ENCODE assay signal across 8 cellular contexts in the genomic region with DNA sequence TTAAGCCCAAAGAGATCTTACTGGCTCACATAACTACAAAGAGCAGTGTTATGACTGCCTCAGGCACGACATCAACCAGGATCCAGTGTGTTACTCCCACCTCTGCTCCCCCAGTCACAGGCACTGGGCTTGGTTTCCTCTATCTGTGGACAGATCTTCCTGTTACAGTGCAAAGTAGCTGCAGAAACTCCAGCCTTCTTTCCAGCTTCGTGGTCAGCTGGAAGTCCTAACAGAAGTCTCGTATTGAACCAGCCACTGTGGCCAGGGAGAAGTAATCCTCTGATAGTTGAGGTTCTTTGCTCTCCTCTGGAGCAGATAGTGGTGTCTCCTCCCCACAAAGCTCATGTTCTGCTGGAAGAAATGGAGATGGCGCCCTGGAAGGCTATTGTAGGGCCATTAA. TPM values are rescaled to one million over a fixed set of nuclear protein-coding genes. Genes with fewer than 3 reads are reported as not detected.
DNase-seq lines count a peak whose midpoint lies in the region; ATAC-seq and TF ChIP-seq lines count a peak whose summit lies in the region.
"Not testable (repeated sequence)": the region's sequence is repeated elsewhere in the genome, so short reads cannot be mapped to it uniquely, and the experiment has no call there.

No MANE protein-coding gene starts in this region.

- POLR2A ChIA-PET in RWPE1 (lab: Yijun Ruan, JAX; ENCODE audit: low non-redundant PET): not testable (repeated sequence)

- CTCF ChIA-PET in RWPE1 (lab: Yijun Ruan, JAX): not testable (repeated sequence)

- H3K4me3 Mint-ChIP-seq in activated T-cell treated with anti-CD3 and anti-CD28 coated beads, Interleukin-2, amount 50 U/mL, for 24 hours; naive B cell; stimulated activated effector memory CD8-positive, alpha-beta T cell treated with anti-CD3 and anti-CD28 coated beads, Interleukin-12 subunit alpha, Interleukin-12 subunit beta, amount 100 ng/mL, for 72 hours: not testable (repeated sequence)

- H3K27ac ChIP-seq in GM23248 (peak overlapping the region; percentile 86), RWPE1 (peak overlapping the region; percentile 24; the same call in 1 of the 2 replicates), heart right ventricle (peak overlapping the region in 9 of 10 donors; percentile 8 to 63 (median 29))

- DNase-seq in A172 (ENCODE audit: low spot score) (peak; percentile 17), GM23248 (peak; percentile 37), dermis blood vessel endothelial cell (peak; percentile 56)
- DNase-seq in RWPE1 (ENCODE audit: low spot score); activated T-cell treated with anti-CD3 and anti-CD28 coated beads, Interleukin-2, amount 50 U/mL, for 24 hours; heart right ventricle; naive B cell; stimulated activated effector memory CD8-positive, alpha-beta T cell treated with anti-CD3 and anti-CD28 coated beads, Interleukin-12 subunit alpha, Interleukin-12 subunit beta, amount 100 ng/mL, for 72 hours (ENCODE audit: low spot score in 2 of 2): not testable (repeated sequence)

- intact Hi-C loops in heart right ventricle (cut with DNase I): loop anchor here in 1 of 10 donors (10.0 kb wide), 1 partner anchor 62 kb away; no protein-coding TSS in a partner anchor

- H3K36me3 Mint-ChIP-seq in activated T-cell treated with anti-CD3 and anti-CD28 coated beads, Interleukin-2, amount 50 U/mL, for 24 hours (ENCODE audit: low read depth): peaks cover 79% of the 10 kb centered on the region
- peaks cover 19 to 20% of the 10 kb centered on the region in 2 donors for H3K36me3 Mint-ChIP-seq in naive B cell
- peaks cover 100% of the 10 kb centered on the region for H3K36me3 Mint-ChIP-seq in stimulated activated effector memory CD8-positive, alpha-beta T cell treated with anti-CD3 and anti-CD28 coated beads, Interleukin-12 subunit alpha, Interleukin-12 subunit beta, amount 100 ng/mL, for 72 hours

- peak overlapping the region; percentile 16 for H3K9ac ChIP-seq in GM23248

- not testable (repeated sequence) for H3K27me3 Mint-ChIP-seq in activated T-cell treated with anti-CD3 and anti-CD28 coated beads, Interleukin-2, amount 50 U/mL, for 24 hours; naive B cell

- H3K4me2 ChIP-seq in GM23248 (ENCODE audit: unreplicated experiment): peak overlapping the region; percentile 57

- H4K20me1 ChIP-seq in GM23248 (ENCODE audit: insufficient read depth): not testable (repeated sequence)

- 69 to 73% methylated on average over 4 of the region's 4 CpGs for WGBS in GM23248 (ENCODE audit: low coverage in 1 of 2, low lambda C conversion rate in 2 of 2, missing lambda C conversion rate in 2 of 2), 2 experiments
- 61 to 68% methylated on average over 4 of the region's 4 CpGs for WGBS in heart right ventricle, 2 donors

- not testable (repeated sequence) for H3K9me3 Mint-ChIP-seq in activated T-cell treated with anti-CD3 and anti-CD28 coated beads, Interleukin-2, amount 50 U/mL, for 24 hours; naive B cell; stimulated activated effector memory CD8-positive, alpha-beta T cell treated with anti-CD3 and anti-CD28 coated beads, Interleukin-12 subunit alpha, Interleukin-12 subunit beta, amount 100 ng/mL, for 72 hours

- TF ChIP-seq CTCF in RWPE1 (conservative IDR thresholded peaks at IDR 0.05; ENCODE audit: low read depth); heart right ventricle (IDR thresholded peaks at IDR 0.05): not testable (repeated sequence)

- not testable (repeated sequence) for H3K9me3 ChIP-seq in GM23248 (ENCODE audit: low read depth); heart right ventricle

- H3K4me1 ChIP-seq in GM23248 (ENCODE audit: insufficient read depth) (peaks cover 40% of the 10 kb centered on the region), heart right ventricle (peaks cover 2 to 43% (median 34%) of the 10 kb centered on the region in 9 donors)

- peaks cover 40% of the 10 kb centered on the region for H3K4me1 Mint-ChIP-seq in activated T-cell treated with anti-CD3 and anti-CD28 coated beads, Interleukin-2, amount 50 U/mL, for 24 hours (ENCODE audit: low read depth)
- H3K4me1 Mint-ChIP-seq in naive B cell: peaks cover under 1 to 38% (median 5%) of the 10 kb centered on the region in 3 donors
- H3K4me1 Mint-ChIP-seq in stimulated activated effector memory CD8-positive, alpha-beta T cell treated with anti-CD3 and anti-CD28 coated beads, Interleukin-12 subunit alpha, Interleukin-12 subunit beta, amount 100 ng/mL, for 72 hours: not testable (repeated sequence)

- H3K27me3 ChIP-seq in GM23248 (replicated peaks; ENCODE audit: insufficient read depth); heart right ventricle: not testable (repeated sequence)

- not testable (repeated sequence) for H3K9me2 ChIP-seq in GM23248 (ENCODE audit: insufficient read depth)

- not testable (repeated sequence) for H3K4me3 ChIP-seq in GM23248, heart right ventricle

- H2AFZ ChIP-seq in GM23248: not testable (repeated sequence)

- H3K36me3 ChIP-seq in GM23248 (ENCODE audit: low read depth) (peaks cover 27% of the 10 kb centered on the region), heart right ventricle (peaks cover 0 to 78% (median 17%) of the 10 kb centered on the region in 9 donors)

- in situ Hi-C loops in GM23248 (cut with MboI): not testable (repeated sequence)

- peak in 6 of 8 donors; percentile 21 to 45 (median 39) for ATAC-seq in heart right ventricle
- not testable (repeated sequence) for ATAC-seq in naive B cell (ENCODE audit: low read depth in 2 of 2); stimulated activated effector memory CD8-positive, alpha-beta T cell treated with anti-CD3 and anti-CD28 coated beads, Interleukin-12 subunit alpha, Interleukin-12 subunit beta, amount 100 ng/mL, for 72 hours

- peaks cover 52% of the 10 kb centered on the region for H3F3A ChIP-seq in GM23248 (ENCODE audit: insufficient read depth)

- H3K27ac Mint-ChIP-seq in activated T-cell treated with anti-CD3 and anti-CD28 coated beads, Interleukin-2, amount 50 U/mL, for 24 hours: peak overlapping the region; percentile 22
- H3K27ac Mint-ChIP-seq in naive B cell: peak overlapping the region; percentile 74 to 93 (median 86)
- peak overlapping the region; percentile 37 for H3K27ac Mint-ChIP-seq in stimulated activated effector memory CD8-positive, alpha-beta T cell treated with anti-CD3 and anti-CD28 coated beads, Interleukin-12 subunit alpha, Interleukin-12 subunit beta, amount 100 ng/mL, for 72 hours

- H3K79me2 ChIP-seq in GM23248 (ENCODE audit: insufficient read depth): peaks cover 32% of the 10 kb centered on the region

RNA-seq across cellular contexts. Expression of gene NTAN1, which starts 39.5 kb away (rescaled TPM):
- 134 and 139 TPM in 2 replicates for total RNA-seq in A172 (2014; rRNA removed; shearing (Covaris generic))
- 61.2 and 71.3 TPM in 2 replicates for total RNA-seq in GM23248 (2014; rRNA removed; shearing (Covaris generic))
- 108 and 112 TPM in 2 replicates for polyA plus RNA-seq in GM23248 (2016; fragmentation: Nextera tagmentation; extraction: Ambion mirVana)
- 205 and 235 TPM in 2 replicates for total RNA-seq in dermis blood vessel endothelial cell
- 10 to 100 TPM; 13.7 to 40.1 (median 20.9) TPM for total RNA-seq in heart right ventricle
- 10 to 100 TPM; 32.4 to 36.1 TPM for polyA plus RNA-seq in heart right ventricle
- 10 to 100 TPM; 47.2 to 77.4 (median 67.4) TPM for polyA plus RNA-seq in naive B cell (ENCODE audit: low read depth in 6 of 6)

RNA-seq across cellular contexts. Expression of gene PDXDC1, which starts 41.5 kb away (rescaled TPM):
- 80.5 and 89.8 TPM in 2 replicates for total RNA-seq in A172 (2014; rRNA removed; shearing (Covaris generic))
- total RNA-seq in GM23248 (2014; rRNA removed; shearing (Covaris generic)): 63.9 and 73.1 TPM in 2 replicates
- polyA plus RNA-seq in GM23248 (2016; fragmentation: Nextera tagmentation; extraction: Ambion mirVana): 57.8 and 61.1 TPM in 2 replicates
- total RNA-seq in dermis blood vessel endothelial cell: 119 and 124 TPM in 2 replicates
- 10 to 100 TPM; 63.9 to 88.5 (median 72.0) TPM for total RNA-seq in heart right ventricle
- polyA plus RNA-seq in heart right ventricle: 10 to 100 TPM; 24.9 to 41.0 TPM
- 10 to 100 TPM; 24.1 to 38.6 (median 31.4) TPM for polyA plus RNA-seq in naive B cell (ENCODE audit: low read depth in 6 of 6)

Comparison
In these comparisons a context has a peak if more than half of its experiments do, and no peak if none do; other contexts are left out.
1. H3K27ac ChIP-seq: peak in every context shown above with its lines; median percentile 86 in GM23248; 29 in heart right ventricle; 24 in RWPE1.
2. H3K27ac Mint-ChIP-seq: peak in every context shown above with its lines; median percentile 86 in naive B cell; 37 in stimulated activated effector memory CD8-positive, alpha-beta T cell treated with anti-CD3 and anti-CD28 coated beads, Interleukin-12 subunit alpha, Interleukin-12 subunit beta, amount 100 ng/mL, for 72 hours; 22 in activated T-cell treated with anti-CD3 and anti-CD28 coated beads, Interleukin-2, amount 50 U/mL, for 24 hours.